In genomic region chr9:7354704-7355103, GRCh38 we compare ENCODE assay signal across 8 cellular contexts.
"Had no signal": no experiment of that assay in that cellular context is flagged by ENCODE, and none has a peak within 500 bp of the region (broad histone marks: within the 10 kb centered on the region; RNA-seq: fewer than 3 reads in every experiment).

No MANE protein-coding gene starts in this region.

- H3K9me3 Mint-ChIP-seq: GM23338 had no signal

- H3K27ac Mint-ChIP-seq: GM23338, H9, HFFc6 had no signal

- H3K4me3 Mint-ChIP-seq: GM23338, H9, HFFc6 had no signal

- ATAC-seq: GM23338, HCT116 had no signal

- DNase-seq: GM23248, GOT3, H7, H9, HCEC 1CT, HFFc6 had no signal

- H3K4me1 Mint-ChIP-seq: GM23338, H9 had no signal
